1 cellular context compared by ENCODE assay signal in genomic region chr9:114178076-114178475, GRCh38.
TF ChIP-seq lines count a peak whose summit lies in the region.

No MANE protein-coding gene starts in this region.

TF ChIP-seq in HCT116, 20 proteins besides CTCF, POLR2A, EP300 and RAD21 (continued from another document):
- TF ChIP-seq REST (IDR thresholded peaks at IDR 0.05; ENCODE audit: low read depth) (no peak), YY1 (IDR thresholded peaks at IDR 0.05; ENCODE audit: extremely low read depth, insufficient replicate concordance, low read depth, low read length) (no peak), POLR2AphosphoS5 (IDR thresholded peaks at IDR 0.05; ENCODE audit: low read depth, low read length) (no peak), SRF (IDR thresholded peaks at IDR 0.05; ENCODE audit: low read depth) (no peak), ELF1 (IDR thresholded peaks at IDR 0.05; ENCODE audit: borderline replicate concordance, low read depth) (no peak), EGR1 (IDR thresholded peaks at IDR 0.05; ENCODE audit: low read depth) (no peak), SIN3A (IDR thresholded peaks at IDR 0.05; ENCODE audit: low read depth) (no peak), TCF7L2 (IDR thresholded peaks at IDR 0.05; ENCODE audit: borderline replicate concordance, extremely low read depth, insufficient read depth, insufficient read length) (no peak)
